Comparison of ENCODE assay signal across 10 cellular contexts in the genomic region with DNA sequence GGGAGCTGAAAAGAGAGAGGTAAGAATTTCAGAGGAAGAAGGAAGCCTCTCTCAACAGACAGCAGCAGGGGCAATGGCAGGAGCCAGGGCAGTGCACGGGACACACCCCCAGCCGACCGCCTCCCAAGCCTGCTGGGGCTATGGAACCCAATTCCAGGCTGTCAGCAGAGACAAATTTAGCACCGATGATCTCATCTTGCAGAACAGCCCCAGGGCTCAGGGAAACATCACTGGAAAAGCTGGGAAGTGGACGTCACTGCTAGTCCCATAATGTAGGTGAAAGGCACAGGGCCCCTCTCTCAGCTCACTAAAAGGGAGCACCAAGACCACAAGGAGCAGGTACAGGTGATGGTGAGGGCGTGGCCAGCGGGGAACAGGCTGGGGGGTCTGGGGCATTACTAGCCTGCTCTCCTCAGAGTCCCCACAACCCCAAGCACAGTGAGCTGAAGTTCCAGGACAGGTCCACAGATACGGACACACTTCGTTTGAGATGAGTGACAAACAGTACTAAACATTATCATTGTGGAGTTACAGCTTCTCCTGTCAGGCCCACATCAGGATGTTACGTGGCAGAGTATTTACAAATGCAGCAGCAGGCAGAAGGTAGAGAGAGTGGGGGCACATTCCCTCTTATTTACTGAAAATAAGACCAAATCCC.
A peak's percentile ranks its signal among the peaks of the same experiment; 100 is the strongest.
DNase-seq lines count a peak whose midpoint lies in the region; ATAC-seq lines count a peak whose summit lies in the region.
"Had no signal": no experiment of that assay in that cellular context is flagged by ENCODE, and none has a peak within 500 bp of the region (broad histone marks: within the 10 kb centered on the region; RNA-seq: fewer than 3 reads in every experiment).

No MANE protein-coding gene starts in this region.

- ATAC-seq in HG02588 (IDR thresholded peaks at IDR 0.05; ENCODE audit: unreplicated experiment): no peak

- peak; percentile 79 for DNase-seq in GM03348 (ENCODE audit: low spot score)
- DNase-seq in SHP77 treated with DMSO at 0.1 percent for 48 hours (lab: John Stamatoyannopoulos, UW): peak; percentile 21
- peak; percentile 11 for DNase-seq in foreskin melanocyte
- peak; percentile 29 for DNase-seq in pulmonary artery endothelial cell (ENCODE audit: low read depth, low spot score)
- no peak for DNase-seq in activated CD8-positive, alpha-beta memory T cell treated with anti-CD3 and anti-CD28 coated beads, Interleukin-2, amount 50 U/mL, for 48 hours
- no peak for DNase-seq in DMS53 (lab: John Stamatoyannopoulos, UW)
- DNase-seq in NK-92 (lab: John Stamatoyannopoulos, UW; ENCODE audit: unreplicated experiment): no peak
- DNase-seq: activated CD4-positive, alpha-beta T cell treated with anti-CD3 and anti-CD28 coated beads for 4 hours; KBM-7 had no signal

Comparison
In these comparisons a context has a peak if more than half of its experiments do, and no peak if none do; other contexts are left out.
1. DNase-seq: peak in GM03348 (single experiment), SHP77 treated with DMSO at 0.1 percent for 48 hours (single experiment), foreskin melanocyte (single experiment) and pulmonary artery endothelial cell (single experiment); none in activated CD8-positive, alpha-beta memory T cell treated with anti-CD3 and anti-CD28 coated beads, Interleukin-2, amount 50 U/mL, for 48 hours (single experiment), DMS53 (single experiment) and NK-92 (single experiment).